In genomic region chr22:19948057-19948760, GRCh38 we compare ENCODE assay signal across 12 cellular contexts. TPM values are rescaled to one million over a fixed set of nuclear protein-coding genes. Genes with fewer than 3 reads are reported as not detected.
A peak's percentile ranks its signal among the peaks of the same experiment; 100 is the strongest.
DNase-seq lines count a peak whose midpoint lies in the region; ATAC-seq and TF ChIP-seq lines count a peak whose summit lies in the region.
"Had no signal": no experiment of that assay in that cellular context is flagged by ENCODE, and none has a peak within 500 bp of the region (broad histone marks: within the 10 kb centered on the region; RNA-seq: fewer than 3 reads in every experiment).

No MANE protein-coding gene starts in this region.

- no peaks in the 10 kb centered on the region for H3K9me3 ChIP-seq in H9 (ENCODE audit: control insufficient read depth, low read depth, low read length)
- no peaks in the 10 kb centered on the region for H3K9me3 ChIP-seq in lower lobe of right lung
- H3K9me3 ChIP-seq in testis = no peaks in the 10 kb centered on the region
- H3K9me3 ChIP-seq: neutrophil had no signal

- H3K79me2 ChIP-seq in H9 (ENCODE audit: insufficient read depth, low read length) = no peaks in the 10 kb centered on the region

- no peak overlapping the region for H4K8ac ChIP-seq in H9 (replicated peaks; ENCODE audit: insufficient read length, low read depth, low read length)

- no peak overlapping the region for H3K56ac ChIP-seq in H9 (ENCODE audit: insufficient read length, low read depth, low read length)

- no peak overlapping the region for H2AFZ ChIP-seq in H9 (ENCODE audit: low read length)

- peaks cover 1 to 15% (median 14%) of the 10 kb centered on the region in 3 experiments; a peak in 5 of 7 replicates for H3K36me3 Mint-ChIP-seq in H9 (ENCODE audit: insufficient read depth in 1 of 3, low read depth in 3 of 3)

- H2BK15ac ChIP-seq in H9 (ENCODE audit: low read depth, low read length) = no peak overlapping the region

- intact Hi-C loops in lower lobe of right lung (cut with DNase I) (no loop called here), testis (cut with DNase I; ENCODE audit: low total_unique reads) (no loop called here)

- H3K4me1 Mint-ChIP-seq in H9 = peaks cover 11 to 19% of the 10 kb centered on the region in 2 experiments

- no peak for ATAC-seq in lower lobe of right lung

- no CpG with 5 or more reads among the region's 9 CpGs for WGBS in H9 (ENCODE audit: extremely low coverage, insufficient read length, low lambda C conversion rate)
- 64 to 65% methylated on average over 9 of the region's 9 CpGs for WGBS in testis, 2 donors

- H3K4me3 ChIP-seq in lower lobe of right lung = no peak overlapping the region
- no peak overlapping the region for H3K4me3 ChIP-seq in testis
- H3K4me3 ChIP-seq: skin epidermis had no signal

- no peak overlapping the region for H3K18ac ChIP-seq in H9 (ENCODE audit: insufficient read length, low read depth, low read length)

- H3T11ph ChIP-seq in H9 (ENCODE audit: low read length) = no peak overlapping the region

- H3K4me1 ChIP-seq in H9 (ENCODE audit: insufficient read depth, low read length) (no peaks in the 10 kb centered on the region; the same call in 1 of the 2 replicates), lower lobe of right lung (peaks cover 43% of the 10 kb centered on the region), testis (peaks cover 65% of the 10 kb centered on the region)

- H3K27ac Mint-ChIP-seq in H9 = no peak overlapping the region
- H3K27ac Mint-ChIP-seq: activated T-cell treated with anti-CD3 and anti-CD28 coated beads, Interleukin-2, amount 50 U/mL, for 24 hours had no signal

- no peaks in the 10 kb centered on the region for H3K9me3 Mint-ChIP-seq in H9
- H3K9me3 Mint-ChIP-seq: activated T-cell treated with anti-CD3 and anti-CD28 coated beads, Interleukin-2, amount 50 U/mL, for 24 hours had no signal

- no peak overlapping the region for H3K4me2 ChIP-seq in H9 (ENCODE audit: insufficient read depth, insufficient read length, low read length)

- H3K14ac ChIP-seq in H9 (ENCODE audit: insufficient read depth, low read length) = no peak overlapping the region

- no peaks in the 10 kb centered on the region for H3K79me1 ChIP-seq in H9 (ENCODE audit: insufficient read depth, low read depth, low read length, poor library complexity, severe bottlenecking)

- no peak overlapping the region for H4K5ac ChIP-seq in H9 (ENCODE audit: insufficient read length, low read depth, low read length)

- H3K36me3 ChIP-seq in lower lobe of right lung (peaks cover 13% of the 10 kb centered on the region), testis (ENCODE audit: low read depth, missing control alignments) (no peaks in the 10 kb centered on the region)
- H3K36me3 ChIP-seq: neutrophil had no signal

- H3K27ac ChIP-seq in H9 (ENCODE audit: insufficient read length, low read depth, low read length) (no peak overlapping the region), VCaP (no peak overlapping the region), lower lobe of right lung (no peak overlapping the region), testis (peak overlapping the region; percentile 79 to 87)

- H3K23me2 ChIP-seq in H9 (ENCODE audit: insufficient read length, low read depth, low read length, poor library complexity, severe bottlenecking) = no peaks in the 10 kb centered on the region

- no peaks in the 10 kb centered on the region for H3K27me3 Mint-ChIP-seq in H9 (ENCODE audit: low read depth)
- H3K27me3 Mint-ChIP-seq: activated T-cell treated with anti-CD3 and anti-CD28 coated beads, Interleukin-2, amount 50 U/mL, for 24 hours had no signal

- H3K27me3 ChIP-seq in H9 (ENCODE audit: insufficient read depth, low read length) (no peaks in the 10 kb centered on the region), lower lobe of right lung (ENCODE audit: low read depth) (no peaks in the 10 kb centered on the region), testis (no peaks in the 10 kb centered on the region)
- H3K27me3 ChIP-seq: neutrophil had no signal

- H3K23ac ChIP-seq in H9 (ENCODE audit: insufficient read length, low read depth, low read length) = no peak overlapping the region

- no peak overlapping the region for H3K4me3 Mint-ChIP-seq in H9

- H4K20me1 ChIP-seq in H9 (ENCODE audit: control insufficient read depth, insufficient read depth, insufficient read length) = no peaks in the 10 kb centered on the region

- H2BK5ac ChIP-seq in H9 (ENCODE audit: insufficient read length, low read length) = no peak overlapping the region

- no peak overlapping the region for H3K4ac ChIP-seq in H9 (ENCODE audit: low read depth, low read length)

- H2BK120ac ChIP-seq in H9 (ENCODE audit: low read depth, low read length, poor library complexity, severe bottlenecking) = no peak overlapping the region

- H3K9ac ChIP-seq in H9 (ENCODE audit: extremely low read depth, insufficient read length, low read length) = no peak overlapping the region

- H4K91ac ChIP-seq in H9 (ENCODE audit: insufficient read length, low read depth, low read length) = no peak overlapping the region

- TF ChIP-seq CTCF in H9 (conservative IDR thresholded peaks at IDR 0.05) (peak; percentile 17; the same call in 1 of the 3 replicates), VCaP (conservative IDR thresholded peaks at IDR 0.05) (peak; percentile 46), lower lobe of right lung (IDR thresholded peaks at IDR 0.05) (no peak), testis (IDR thresholded peaks at IDR 0.05) (no peak)

- no peak overlapping the region for H2AK5ac ChIP-seq in H9 (ENCODE audit: insufficient read length, low read length)

- no peak for DNase-seq in H9
- DNase-seq in lower lobe of right lung = peak; percentile 6
- DNase-seq in testis = no peak
- no peak for DNase-seq in central memory CD4-positive, alpha-beta T cell
- no peak for DNase-seq in NCI-H1092 treated with DMSO at 0.1 percent for 48 hours (lab: John Stamatoyannopoulos, UW)
- no peak for DNase-seq in SIG-M5 treated with dmso at 0.1 percent for 504 hours (lab: John Stamatoyannopoulos, UW; ENCODE audit: unreplicated experiment)
- DNase-seq: DMS79, NCI-H2081 treated with DMSO at 0.1 percent for 48 hours had no signal

- no peak overlapping the region for H2BK12ac ChIP-seq in H9 (ENCODE audit: insufficient read length, low read depth, low read length)

- no peak overlapping the region for H2BK20ac ChIP-seq in H9 (ENCODE audit: low read depth, low read length, poor library complexity, severe bottlenecking)

- TF ChIP-seq POLR2A in testis (IDR thresholded peaks at IDR 0.05) = no peak

RNA-seq across cellular contexts. Expression of gene TXNRD2, which starts 6.6 kb away (rescaled TPM):
- 22.9 and 25.5 TPM in 2 replicates for total RNA-seq in H9 (2021)
- 47.5 TPM for total RNA-seq in lower lobe of right lung
- 10 to 100 TPM; 36.6 to 49.9 TPM for total RNA-seq in testis
- 28.7 TPM for polyA plus RNA-seq in testis (ENCODE audit: insufficient read depth, low read depth, low replicate concordance)

RNA-seq across cellular contexts. Expression of gene COMT, which starts 6.6 kb away (rescaled TPM):
- total RNA-seq in H9 (2021) (42.2 and 43.3 TPM in 2 replicates), lower lobe of right lung (235 TPM), testis (100 to 1,000 TPM; 278 to 427 TPM)
- polyA plus RNA-seq in testis (ENCODE audit: insufficient read depth, low read depth, low replicate concordance) = 147 TPM

Comparison
In these comparisons a context has a peak if more than half of its experiments do, and no peak if none do; other contexts are left out.
1. H3K27ac ChIP-seq: peak in testis (2 of 2); none in H9 (single experiment), VCaP (single experiment) and lower lobe of right lung (single experiment).
2. CTCF ChIP-seq: peak in H9 (single experiment) and VCaP (single experiment); none in lower lobe of right lung (single experiment) and testis (0 of 3).